9 cellular contexts compared by ENCODE assay signal in the genomic region with DNA sequence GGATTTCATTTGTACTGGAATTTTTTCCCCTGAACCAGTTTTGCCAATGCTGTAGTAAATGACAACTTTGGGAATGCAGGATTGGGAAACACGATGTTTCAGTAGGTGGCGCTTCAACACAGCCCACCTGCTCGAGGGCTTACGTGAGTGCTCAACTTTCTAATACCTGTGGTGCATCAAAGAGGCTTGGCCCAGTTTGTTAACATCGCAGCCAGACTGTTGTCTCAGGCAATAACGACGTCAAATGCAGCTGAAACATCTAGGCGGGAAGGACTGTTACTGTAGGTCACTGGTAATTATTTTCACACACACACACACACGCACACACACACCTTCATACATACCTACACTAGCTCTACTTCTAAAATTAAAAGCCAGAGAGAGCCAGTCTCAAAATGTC.
DNase-seq lines count a peak whose midpoint lies in the region; ATAC-seq and TF ChIP-seq lines count a peak whose summit lies in the region.
"Had no signal": no experiment of that assay in that cellular context is flagged by ENCODE, and none has a peak within 500 bp of the region (broad histone marks: within the 10 kb centered on the region; RNA-seq: fewer than 3 reads in every experiment).

No MANE protein-coding gene starts in this region.

- no peaks in the 10 kb centered on the region for H3K9me3 Mint-ChIP-seq in Caco-2 (ENCODE audit: unreplicated experiment)
- H3K9me3 Mint-ChIP-seq: dendritic cell treated with granulocyte-macrophage colony-stimulating factor and Interleukin-4, amounts not matched to agents 40 ng/mL and 50 ng/mL, for 4 days had no signal

- BruUV-seq in Caco-2 (replicated peaks; lab: Mats Ljungman, UMichigan) = no TSS peak

- no peak overlapping the region for H3K27ac Mint-ChIP-seq in Caco-2 (ENCODE audit: unreplicated experiment)
- H3K27ac Mint-ChIP-seq: dendritic cell treated with granulocyte-macrophage colony-stimulating factor and Interleukin-4, amounts not matched to agents 40 ng/mL and 50 ng/mL, for 4 days had no signal

- H3K4me3 Mint-ChIP-seq in Caco-2 (ENCODE audit: unreplicated experiment) = peak overlapping the region; percentile 7
- H3K4me3 Mint-ChIP-seq: dendritic cell treated with granulocyte-macrophage colony-stimulating factor and Interleukin-4, amounts not matched to agents 40 ng/mL and 50 ng/mL, for 4 days had no signal

- CTCF ChIA-PET in Caco-2 (lab: Charles Lee) = interaction anchor here (0.5 to 1.1 kb wide), 3 partner anchors 268 to 1179 kb away, joined by 3 read pairs; no protein-coding TSS in a partner anchor

- POLR2A ChIA-PET in Caco-2 (lab: Charles Lee) = no interaction called here

- H3K27me3 ChIP-seq in Caco-2 (replicated peaks; ENCODE audit: control insufficient read depth, insufficient read depth, low read length) (no peaks in the 10 kb centered on the region), SJCRH30 (no peaks in the 10 kb centered on the region), cardiac muscle cell (no peaks in the 10 kb centered on the region), thyroid gland (no peaks in the 10 kb centered on the region), ovary (no peaks in the 10 kb centered on the region)

- H3K36me3 ChIP-seq in Caco-2 (ENCODE audit: control insufficient read depth, insufficient read depth, low read length) = no peaks in the 10 kb centered on the region
- H3K36me3 ChIP-seq in SJCRH30 = no peaks in the 10 kb centered on the region
- H3K36me3 ChIP-seq in cardiac muscle cell = no peaks in the 10 kb centered on the region
- H3K36me3 ChIP-seq in thyroid gland = no peaks in the 10 kb centered on the region
- H3K36me3 ChIP-seq in ovary = no peaks in the 10 kb centered on the region

- DNase-seq in Caco-2 = peak; percentile 75 to 76
- DNase-seq in SJCRH30 = peak; percentile 43 to 75
- DNase-seq in cardiac muscle cell (ENCODE audit: low read depth in 1 of 2, low spot score in 1 of 2) = peak; percentile 63 to 68
- peak; percentile 30 to 46 for DNase-seq in thyroid gland
- DNase-seq in activated CD4-positive, alpha-beta T cell treated with anti-CD3 and anti-CD28 coated beads for 4 hours = no peak
- DNase-seq in ovary = no peak

- no peak for TF ChIP-seq EP300 in Ishikawa (IDR thresholded peaks at IDR 0.05; ENCODE audit: borderline replicate concordance)
- TF ChIP-seq EP300 in ovary (IDR thresholded peaks at IDR 0.05) = no peak

- H3K4me3 ChIP-seq in Caco-2 (ENCODE audit: low read depth, low read length) = no peak overlapping the region
- H3K4me3 ChIP-seq in SJCRH30 = no peak overlapping the region
- H3K4me3 ChIP-seq in cardiac muscle cell = no peak overlapping the region
- H3K4me3 ChIP-seq in thyroid gland (replicated peaks in 1 of 3) = no peak overlapping the region
- H3K4me3 ChIP-seq in ovary = no peak overlapping the region

- peak; percentile 59 to 86 for TF ChIP-seq CTCF in Caco-2 (IDR thresholded peaks at IDR 0.05; ENCODE audit: insufficient read depth in 1 of 2, low read depth in 1 of 2, low read length in 1 of 2, severe bottlenecking in 1 of 2, unreplicated experiment in 1 of 2)
- TF ChIP-seq CTCF in cardiac muscle cell (IDR thresholded peaks at IDR 0.05; ENCODE audit: low read depth, low read length) = peak; percentile 56
- TF ChIP-seq CTCF in thyroid gland (IDR thresholded peaks at IDR 0.05) = peak in 4 of 6 experiments; percentile 14 to 50 (median 38)
- TF ChIP-seq CTCF in ovary (IDR thresholded peaks at IDR 0.05) = no peak

- peak; percentile 61 for TF ChIP-seq RAD21 in Ishikawa (IDR thresholded peaks at IDR 0.05; ENCODE audit: low read depth)

- H3K4me1 ChIP-seq in Caco-2 (peaks cover 27% of the 10 kb centered on the region), SJCRH30 (peaks cover 11% of the 10 kb centered on the region), cardiac muscle cell (ENCODE audit: low read depth) (no peaks in the 10 kb centered on the region), thyroid gland (no peaks in the 10 kb centered on the region), ovary (ENCODE audit: insufficient read depth) (no peaks in the 10 kb centered on the region)

- no peaks in the 10 kb centered on the region for H3K36me3 Mint-ChIP-seq in Caco-2 (ENCODE audit: insufficient read depth, unreplicated experiment)

- TF ChIP-seq POLR2A in thyroid gland (IDR thresholded peaks at IDR 0.05) (no peak), ovary (IDR thresholded peaks at IDR 0.05) (no peak)

- no peak for ATAC-seq in GM18873 (IDR thresholded peaks at IDR 0.05; ENCODE audit: low FRiP score, unreplicated experiment)

- H3K27ac ChIP-seq in SJCRH30 = no peak overlapping the region
- H3K27ac ChIP-seq in cardiac muscle cell = no peak overlapping the region
- H3K27ac ChIP-seq in thyroid gland = no peak overlapping the region
- H3K27ac ChIP-seq in ovary = no peak overlapping the region

- no peaks in the 10 kb centered on the region for H3K27me3 Mint-ChIP-seq in Caco-2 (ENCODE audit: insufficient read depth, unreplicated experiment)
- H3K27me3 Mint-ChIP-seq: dendritic cell treated with granulocyte-macrophage colony-stimulating factor and Interleukin-4, amounts not matched to agents 40 ng/mL and 50 ng/mL, for 4 days had no signal

- no peaks in the 10 kb centered on the region for H3K9me3 ChIP-seq in Caco-2
- no peaks in the 10 kb centered on the region for H3K9me3 ChIP-seq in SJCRH30 (replicated peaks)
- no peaks in the 10 kb centered on the region for H3K9me3 ChIP-seq in cardiac muscle cell (ENCODE audit: low read depth)
- H3K9me3 ChIP-seq in thyroid gland = no peaks in the 10 kb centered on the region
- H3K9me3 ChIP-seq in ovary = no peaks in the 10 kb centered on the region

- peaks cover 6% of the 10 kb centered on the region for H3K4me1 Mint-ChIP-seq in Caco-2 (ENCODE audit: low read depth, unreplicated experiment)

- intact Hi-C loops in Caco-2 (cut with micrococcal nuclease; ENCODE audit: unreplicated experiment) (loop anchor here (1.0 to 10.0 kb wide), 8 partner anchors 58 to 1184 kb away; no protein-coding TSS in a partner anchor), thyroid gland (cut with DNase I) (no loop called here), ovary (cut with DNase I) (no loop called here)

- WGBS in thyroid gland, 2 donors = 10 to 15% methylated on average over 9 of the region's 9 CpGs
- 8 to 11% (median 10%) methylated on average over 9 of the region's 9 CpGs for WGBS in ovary, 3 donors

TF ChIP-seq in Ishikawa, 13 proteins besides CTCF, POLR2A, EP300 and RAD21:
- TF ChIP-seq ZBTB7A (IDR thresholded peaks at IDR 0.05; ENCODE audit: low read depth) (no peak), TEAD4 (IDR thresholded peaks at IDR 0.05) (no peak)
- TF ChIP-seq, protein P1, sequence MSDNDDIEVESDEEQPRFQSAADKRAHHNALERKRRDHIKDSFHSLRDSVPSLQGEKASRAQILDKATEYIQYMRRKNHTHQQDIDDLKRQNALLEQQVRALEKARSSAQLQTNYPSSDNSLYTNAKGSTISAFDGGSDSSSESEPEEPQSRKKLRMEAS (IDR thresholded peaks at IDR 0.05) = no peak
- TF ChIP-seq, protein P2, sequence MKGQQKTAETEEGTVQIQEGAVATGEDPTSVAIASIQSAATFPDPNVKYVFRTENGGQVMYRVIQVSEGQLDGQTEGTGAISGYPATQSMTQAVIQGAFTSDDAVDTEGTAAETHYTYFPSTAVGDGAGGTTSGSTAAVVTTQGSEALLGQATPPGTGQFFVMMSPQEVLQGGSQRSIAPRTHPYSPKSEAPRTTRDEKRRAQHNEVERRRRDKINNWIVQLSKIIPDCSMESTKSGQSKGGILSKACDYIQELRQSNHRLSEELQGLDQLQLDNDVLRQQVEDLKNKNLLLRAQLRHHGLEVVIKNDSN (IDR thresholded peaks at IDR 0.05) = no peak

Comparison
In these comparisons a context has a peak if more than half of its experiments do, and no peak if none do; other contexts are left out.
1. DNase-seq: peak in Caco-2 (2 of 2), SJCRH30 (2 of 2), cardiac muscle cell (2 of 2) and thyroid gland (2 of 2); none in activated CD4-positive, alpha-beta T cell treated with anti-CD3 and anti-CD28 coated beads for 4 hours (0 of 2) and ovary (0 of 5).
2. CTCF ChIP-seq: peak in Caco-2 (2 of 2), cardiac muscle cell (single experiment) and thyroid gland (4 of 6); none in ovary (0 of 3).